In genomic region chr5:171612749-171613148, GRCh38 we compare ENCODE assay signal across 20 cellular contexts.
"Had no signal": no experiment of that assay in that cellular context is flagged by ENCODE, and none has a peak within 500 bp of the region (broad histone marks: within the 10 kb centered on the region; RNA-seq: fewer than 3 reads in every experiment).

No MANE protein-coding gene starts in this region.

- H3K4me3 ChIP-seq: K562, SJCRH30, SK-N-MC had no signal

- H3K4me1 Mint-ChIP-seq: IgD-negative memory B cell had no signal

- H3K27ac ChIP-seq: HL-60, RWPE1, SJCRH30, SK-N-MC had no signal

- H3K4me1 ChIP-seq: SJCRH30 had no signal

- H3K36me3 Mint-ChIP-seq: IgD-negative memory B cell had no signal

- H3K36me3 ChIP-seq: SJCRH30 had no signal

- H3K27ac Mint-ChIP-seq: IgD-negative memory B cell had no signal

- H3K27me3 ChIP-seq: SJCRH30 had no signal

- DNase-seq: NCI-H1092, NCI-H1105 treated with DMSO at 0.1 percent for 48 hours, NCI-H1417 treated with DMSO at 0.1 percent for 48 hours, NCI-H146, NCI-H1694 treated with DMSO at 0.1 percent for 48 hours, NCI-H1930, NCI-H2081, NCI-H2107, NCI-H2227 treated with DMSO at 0.1 percent for 48 hours, NCI-H524, NCI-H69, NCI-H774, PC-3, SHP77 treated with DMSO at 0.1 percent for 48 hours, SJCRH30 had no signal
